Comparison of ENCODE assay signal across 1 cellular context in the genomic region with DNA sequence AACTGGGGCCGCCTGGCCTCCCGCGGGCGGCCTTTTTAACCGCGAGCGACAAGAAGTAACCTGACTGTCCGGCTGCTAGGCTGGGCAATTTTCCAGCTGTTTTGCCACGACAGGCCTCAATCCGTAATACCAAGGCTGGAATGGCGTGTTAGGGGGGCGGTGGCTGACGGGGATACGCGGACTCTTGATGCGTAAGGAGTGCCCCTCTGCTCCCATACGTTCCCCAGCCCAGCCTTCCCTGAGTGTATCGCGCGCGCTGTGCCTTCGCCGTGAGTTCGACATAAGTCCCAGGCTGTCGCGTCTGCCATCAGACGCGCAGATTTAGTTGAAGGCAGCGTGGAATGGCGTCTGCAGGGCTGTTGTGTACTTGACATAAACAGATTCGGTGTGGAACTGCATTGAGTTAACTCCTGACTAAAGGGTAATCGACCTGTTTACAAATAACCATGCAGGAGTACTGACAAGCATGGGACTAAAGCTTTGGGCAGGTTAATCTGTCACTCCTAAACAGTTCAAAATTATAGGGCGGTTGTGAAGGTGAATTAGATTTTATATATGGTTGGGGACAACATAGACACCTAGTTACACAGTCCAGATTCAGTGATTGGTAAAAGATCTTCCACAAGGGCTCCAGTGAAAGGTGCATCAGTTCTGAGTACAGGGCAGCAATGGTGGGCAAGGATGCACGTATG.
TF ChIP-seq lines count a peak whose summit lies in the region.

No MANE protein-coding gene starts in this region.

TF ChIP-seq in HepG2, 621 proteins besides CTCF, POLR2A, EP300 and RAD21 (continued from another document and continues in another):
- no peak; the same call in 1 of the 2 replicates for TF ChIP-seq YEATS2 (CRISPR knock-in tag; IDR thresholded peaks at IDR 0.05; ENCODE audit: borderline replicate concordance)
- no peak for TF ChIP-seq CCAR2 (optimal IDR thresholded peaks at IDR 0.05; ENCODE audit: low read depth, low read length)
- TF ChIP-seq ZNF432 (CRISPR knock-in tag; IDR thresholded peaks at IDR 0.05; ENCODE audit: borderline replicate concordance): no peak
- TF ChIP-seq, protein P1, sequence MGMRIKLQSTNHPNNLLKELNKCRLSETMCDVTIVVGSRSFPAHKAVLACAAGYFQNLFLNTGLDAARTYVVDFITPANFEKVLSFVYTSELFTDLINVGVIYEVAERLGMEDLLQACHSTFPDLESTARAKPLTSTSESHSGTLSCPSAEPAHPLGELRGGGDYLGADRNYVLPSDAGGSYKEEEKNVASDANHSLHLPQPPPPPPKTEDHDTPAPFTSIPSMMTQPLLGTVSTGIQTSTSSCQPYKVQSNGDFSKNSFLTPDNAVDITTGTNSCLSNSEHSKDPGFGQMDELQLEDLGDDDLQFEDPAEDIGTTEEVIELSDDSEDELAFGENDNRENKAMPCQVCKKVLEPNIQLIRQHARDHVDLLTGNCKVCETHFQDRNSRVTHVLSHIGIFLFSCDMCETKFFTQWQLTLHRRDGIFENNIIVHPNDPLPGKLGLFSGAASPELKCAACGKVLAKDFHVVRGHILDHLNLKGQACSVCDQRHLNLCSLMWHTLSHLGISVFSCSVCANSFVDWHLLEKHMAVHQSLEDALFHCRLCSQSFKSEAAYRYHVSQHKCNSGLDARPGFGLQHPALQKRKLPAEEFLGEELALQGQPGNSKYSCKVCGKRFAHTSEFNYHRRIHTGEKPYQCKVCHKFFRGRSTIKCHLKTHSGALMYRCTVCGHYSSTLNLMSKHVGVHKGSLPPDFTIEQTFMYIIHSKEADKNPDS (CRISPR knock-in tag; IDR thresholded peaks at IDR 0.05): no peak
- peak; percentile 98 for TF ChIP-seq FIP1L1 (IDR thresholded peaks at IDR 0.05; ENCODE audit: borderline replicate concordance, insufficient read depth, low read depth, low read length)
- no peak for TF ChIP-seq ZNF816 (CRISPR knock-in tag; IDR thresholded peaks at IDR 0.05; ENCODE audit: borderline replicate concordance)
- TF ChIP-seq KLF12 (CRISPR knock-in tag; IDR thresholded peaks at IDR 0.05; ENCODE audit: borderline replicate concordance): no peak
- no peak for TF ChIP-seq ZNF619 (CRISPR knock-in tag; IDR thresholded peaks at IDR 0.05)
- TF ChIP-seq TFE3 (CRISPR knock-in tag; IDR thresholded peaks at IDR 0.05): no peak
- peak; percentile 2; the same call in 1 of the 2 replicates for TF ChIP-seq HDAC1 (CRISPR knock-in tag; IDR thresholded peaks at IDR 0.05)
- TF ChIP-seq SMAD3 (CRISPR knock-in tag; IDR thresholded peaks at IDR 0.05): 0 out of 2 replicates have a peak, but pooled peaks have one; percentile 10
- TF ChIP-seq CBX1 (IDR thresholded peaks at IDR 0.05; ENCODE audit: low read depth): no peak
- no peak for TF ChIP-seq ZNF75D (CRISPR knock-in tag; IDR thresholded peaks at IDR 0.05; ENCODE audit: borderline replicate concordance)
- no peak for TF ChIP-seq KIAA2018 (CRISPR knock-in tag; IDR thresholded peaks at IDR 0.05; ENCODE audit: borderline replicate concordance)
- TF ChIP-seq, protein P2, sequence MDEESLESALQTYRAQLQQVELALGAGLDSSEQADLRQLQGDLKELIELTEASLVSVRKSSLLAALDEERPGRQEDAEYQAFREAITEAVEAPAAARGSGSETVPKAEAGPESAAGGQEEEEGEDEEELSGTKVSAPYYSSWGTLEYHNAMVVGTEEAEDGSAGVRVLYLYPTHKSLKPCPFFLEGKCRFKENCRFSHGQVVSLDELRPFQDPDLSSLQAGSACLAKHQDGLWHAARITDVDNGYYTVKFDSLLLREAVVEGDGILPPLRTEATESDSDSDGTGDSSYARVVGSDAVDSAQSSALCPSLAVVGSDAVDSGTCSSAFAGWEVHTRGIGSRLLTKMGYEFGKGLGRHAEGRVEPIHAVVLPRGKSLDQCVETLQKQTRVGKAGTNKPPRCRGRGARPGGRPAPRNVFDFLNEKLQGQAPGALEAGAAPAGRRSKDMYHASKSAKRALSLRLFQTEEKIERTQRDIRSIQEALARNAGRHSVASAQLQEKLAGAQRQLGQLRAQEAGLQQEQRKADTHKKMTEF (CRISPR knock-in tag; IDR thresholded peaks at IDR 0.05): no peak
- peak; percentile 71 for TF ChIP-seq ZNF607 (CRISPR knock-in tag; IDR thresholded peaks at IDR 0.05; ENCODE audit: borderline replicate concordance)
- peak; percentile 15; the same call in 1 of the 2 replicates for TF ChIP-seq ZNF691 (CRISPR knock-in tag; IDR thresholded peaks at IDR 0.05; ENCODE audit: borderline replicate concordance, low read depth)
- no peak for TF ChIP-seq HNF1A (IDR thresholded peaks at IDR 0.05; ENCODE audit: low read depth)
- 0 out of 2 replicates have a peak, but pooled peaks have one; percentile 9 for TF ChIP-seq HNF1A (CRISPR knock-in tag; IDR thresholded peaks at IDR 0.05; ENCODE audit: borderline replicate concordance)
- TF ChIP-seq E2F5 (CRISPR knock-in tag; conservative IDR thresholded peaks at IDR 0.05): no peak
- no peak for TF ChIP-seq TRIM24 (CRISPR knock-in tag; IDR thresholded peaks at IDR 0.05)
- peak; percentile 96 for TF ChIP-seq BORCS8-MEF2B (CRISPR knock-in tag; IDR thresholded peaks at IDR 0.05)
- no peak for TF ChIP-seq ZSCAN29 (CRISPR knock-in tag; conservative IDR thresholded peaks at IDR 0.05)
- TF ChIP-seq YY1 (IDR thresholded peaks at IDR 0.05; ENCODE audit: insufficient read depth, insufficient replicate concordance, low read depth, low read length): peak; percentile 35
- TF ChIP-seq ZNF784 (CRISPR knock-in tag; IDR thresholded peaks at IDR 0.05; ENCODE audit: borderline replicate concordance): peak; percentile 86
- TF ChIP-seq, protein P3, sequence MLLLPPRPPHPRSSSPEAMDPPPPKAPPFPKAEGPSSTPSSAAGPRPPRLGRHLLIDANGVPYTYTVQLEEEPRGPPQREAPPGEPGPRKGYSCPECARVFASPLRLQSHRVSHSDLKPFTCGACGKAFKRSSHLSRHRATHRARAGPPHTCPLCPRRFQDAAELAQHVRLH (CRISPR knock-in tag; IDR thresholded peaks at IDR 0.05; ENCODE audit: borderline replicate concordance, low read depth): no peak
- TF ChIP-seq GZF1 (CRISPR knock-in tag; IDR thresholded peaks at IDR 0.05): no peak
- peak; percentile 8; the same call in 1 of the 2 replicates for TF ChIP-seq ZNF253 (CRISPR knock-in tag; IDR thresholded peaks at IDR 0.05; ENCODE audit: borderline replicate concordance)
- TF ChIP-seq NCOR1 (IDR thresholded peaks at IDR 0.05; ENCODE audit: borderline replicate concordance, low read length): no peak
- TF ChIP-seq FOSL1 (CRISPR knock-in tag; IDR thresholded peaks at IDR 0.05; ENCODE audit: borderline replicate concordance): no peak
